In the genomic region with DNA sequence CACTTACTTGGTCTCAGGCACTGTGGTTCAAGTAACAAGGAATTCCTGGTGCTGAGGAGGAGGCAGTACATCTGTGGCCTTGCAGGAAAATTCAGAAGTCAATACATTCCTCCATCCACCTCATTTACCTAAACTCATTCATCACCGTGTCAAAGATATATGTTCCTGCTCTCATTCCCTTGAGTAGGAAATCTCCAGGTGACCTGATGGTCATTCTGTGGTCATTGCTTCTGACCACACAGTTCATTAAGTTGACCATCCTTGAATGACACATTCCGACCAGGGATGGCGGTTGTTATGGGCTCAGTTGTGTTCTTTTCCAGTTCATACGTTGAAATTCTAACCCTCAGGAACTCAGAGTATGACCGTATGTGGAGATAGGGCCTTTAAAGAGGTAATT, we compare ENCODE assay signal across 17 cellular contexts. TPM values are rescaled to one million over a fixed set of nuclear protein-coding genes. Genes with fewer than 3 reads are reported as not detected.
A peak's percentile ranks its signal among the peaks of the same experiment; 100 is the strongest.
DNase-seq lines count a peak whose midpoint lies in the region; ATAC-seq lines count a peak whose summit lies in the region.
"Had no signal": no experiment of that assay in that cellular context is flagged by ENCODE, and none has a peak within 500 bp of the region (broad histone marks: within the 10 kb centered on the region; RNA-seq: fewer than 3 reads in every experiment).

No MANE protein-coding gene starts in this region.

- peak overlapping the region; percentile 86 for H3K4me3 Mint-ChIP-seq in stimulated activated naive CD8-positive, alpha-beta T cell treated with anti-CD3 and anti-CD28 coated beads, Interleukin-15, Interleukin-2, amounts not matched to agents 100 ng/mL and 50 ng/mL, for 24 hours
- peak overlapping the region; percentile 93 for H3K4me3 Mint-ChIP-seq in T-helper 17 cell

- H3K27me3 ChIP-seq in effector memory CD4-positive, alpha-beta T cell (replicated peaks; ENCODE audit: control insufficient read depth, insufficient read depth, low read length, poor library complexity, severe bottlenecking) = no peaks in the 10 kb centered on the region

- no peaks in the 10 kb centered on the region for H3K9me3 ChIP-seq in T-helper 17 cell (ENCODE audit: control insufficient read depth, low read length, poor library complexity, severe bottlenecking)
- no peaks in the 10 kb centered on the region for H3K9me3 ChIP-seq in effector memory CD4-positive, alpha-beta T cell (ENCODE audit: control insufficient read depth, low read length)
- H3K9me3 ChIP-seq: HAP-1 had no signal

- ATAC-seq in stimulated activated naive CD8-positive, alpha-beta T cell treated with anti-CD3 and anti-CD28 coated beads, Interleukin-15, Interleukin-2, amounts not matched to agents 100 U/mL and 50 U/mL, for 24 hours = no peak
- no peak for ATAC-seq in T-helper 17 cell
- ATAC-seq in HG02623 (IDR thresholded peaks at IDR 0.05; ENCODE audit: unreplicated experiment) = no peak
- ATAC-seq: Panc1 had no signal

- peak overlapping the region; percentile 82 for H3K27ac Mint-ChIP-seq in stimulated activated naive CD8-positive, alpha-beta T cell treated with anti-CD3 and anti-CD28 coated beads, Interleukin-15, Interleukin-2, amounts not matched to agents 100 ng/mL and 50 ng/mL, for 24 hours
- H3K27ac Mint-ChIP-seq in T-helper 17 cell = peak overlapping the region; percentile 100

- no peak for DNase-seq in stimulated activated naive CD8-positive, alpha-beta T cell treated with anti-CD3 and anti-CD28 coated beads, Interleukin-15, Interleukin-2, amounts not matched to agents 100 U/mL and 50 U/mL, for 24 hours
- no peak for DNase-seq in T-helper 17 cell
- no peak for DNase-seq in effector memory CD4-positive, alpha-beta T cell
- DNase-seq in SW 1271 (lab: John Stamatoyannopoulos, UW) = no peak
- DNase-seq in GOT3 (lab: John Stamatoyannopoulos, UW) = no peak
- no peak for DNase-seq in activated effector memory CD4-positive, alpha-beta T cell treated with Interleukin-2 at 50 U/mL for 16 hours
- DNase-seq: activated CD4-positive, alpha-beta T cell treated with anti-CD3 and anti-CD28 coated beads for 48 hours; DMS153; islet precursor cell; NCI-H1694; NCI-H524; small intestine had no signal

- no peaks in the 10 kb centered on the region for H3K27me3 Mint-ChIP-seq in stimulated activated naive CD8-positive, alpha-beta T cell treated with anti-CD3 and anti-CD28 coated beads, Interleukin-15, Interleukin-2, amounts not matched to agents 100 ng/mL and 50 ng/mL, for 24 hours
- no peaks in the 10 kb centered on the region for H3K27me3 Mint-ChIP-seq in T-helper 17 cell

- peaks cover 25% of the 10 kb centered on the region for H3K36me3 Mint-ChIP-seq in stimulated activated naive CD8-positive, alpha-beta T cell treated with anti-CD3 and anti-CD28 coated beads, Interleukin-15, Interleukin-2, amounts not matched to agents 100 ng/mL and 50 ng/mL, for 24 hours (ENCODE audit: low read depth)
- peaks cover 8% of the 10 kb centered on the region for H3K36me3 Mint-ChIP-seq in T-helper 17 cell (ENCODE audit: low read depth)

- H3K9me3 Mint-ChIP-seq in stimulated activated naive CD8-positive, alpha-beta T cell treated with anti-CD3 and anti-CD28 coated beads, Interleukin-15, Interleukin-2, amounts not matched to agents 100 ng/mL and 50 ng/mL, for 24 hours = no peaks in the 10 kb centered on the region

- H3K4me3 ChIP-seq in effector memory CD4-positive, alpha-beta T cell (ENCODE audit: insufficient read depth, low read depth, low read length, poor library complexity, severe bottlenecking) = peak overlapping the region; percentile 66
- H3K4me3 ChIP-seq: HAP-1 had no signal

- peak overlapping the region; percentile 89 for H3K27ac ChIP-seq in effector memory CD4-positive, alpha-beta T cell (ENCODE audit: insufficient read depth, low read length, poor library complexity, severe bottlenecking)
- H3K27ac ChIP-seq: parathyroid adenoma had no signal

- H3K36me3 ChIP-seq in effector memory CD4-positive, alpha-beta T cell (ENCODE audit: control insufficient read depth, insufficient read depth, low read length) = peaks cover 22% of the 10 kb centered on the region
- H3K36me3 ChIP-seq: HAP-1 had no signal

- peaks cover 58% of the 10 kb centered on the region for H3K4me1 ChIP-seq in effector memory CD4-positive, alpha-beta T cell (ENCODE audit: control insufficient read depth, insufficient read depth, low read length, poor library complexity, severe bottlenecking)
- H3K4me1 ChIP-seq: parathyroid adenoma had no signal

- H3K4me1 Mint-ChIP-seq in stimulated activated naive CD8-positive, alpha-beta T cell treated with anti-CD3 and anti-CD28 coated beads, Interleukin-15, Interleukin-2, amounts not matched to agents 100 ng/mL and 50 ng/mL, for 24 hours (ENCODE audit: low read depth) = peaks cover 62% of the 10 kb centered on the region
- peaks cover 49% of the 10 kb centered on the region for H3K4me1 Mint-ChIP-seq in T-helper 17 cell

RNA-seq across cellular contexts. Expression of a gene that starts 2.1 kb away (rescaled TPM):
- 100 to 1,000 TPM; 417 to 460 TPM for total RNA-seq in T-helper 17 cell
